11 cellular contexts compared by ENCODE assay signal in the genomic region with DNA sequence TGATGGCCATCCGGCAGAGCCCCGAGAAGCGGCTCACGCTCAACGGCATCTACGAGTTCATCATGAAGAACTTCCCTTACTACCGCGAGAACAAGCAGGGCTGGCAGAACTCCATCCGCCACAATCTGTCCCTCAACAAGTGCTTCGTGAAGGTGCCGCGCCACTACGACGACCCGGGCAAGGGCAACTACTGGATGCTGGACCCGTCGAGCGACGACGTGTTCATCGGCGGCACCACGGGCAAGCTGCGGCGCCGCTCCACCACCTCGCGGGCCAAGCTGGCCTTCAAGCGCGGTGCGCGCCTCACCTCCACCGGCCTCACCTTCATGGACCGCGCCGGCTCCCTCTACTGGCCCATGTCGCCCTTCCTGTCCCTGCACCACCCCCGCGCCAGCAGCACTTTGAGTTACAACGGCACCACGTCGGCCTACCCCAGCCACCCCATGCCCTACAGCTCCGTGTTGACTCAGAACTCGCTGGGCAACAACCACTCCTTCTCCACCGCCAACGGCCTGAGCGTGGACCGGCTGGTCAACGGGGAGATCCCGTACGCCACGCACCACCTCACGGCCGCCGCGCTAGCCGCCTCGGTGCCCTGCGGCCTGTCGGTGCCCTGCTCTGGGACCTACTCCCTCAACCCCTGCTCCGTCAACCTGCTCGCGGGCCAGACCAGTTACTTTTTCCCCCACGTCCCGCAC. TPM values are rescaled to one million over a fixed set of nuclear protein-coding genes. Genes with fewer than 3 reads are reported as not detected.
A peak's percentile ranks its signal among the peaks of the same experiment; 100 is the strongest.
DNase-seq lines count a peak whose midpoint lies in the region; ATAC-seq and TF ChIP-seq lines count a peak whose summit lies in the region.
"Had no signal": no experiment of that assay in that cellular context is flagged by ENCODE, and none has a peak within 500 bp of the region (broad histone marks: within the 10 kb centered on the region; RNA-seq: fewer than 3 reads in every experiment).

No MANE protein-coding gene starts in this region.

- peaks cover 61% of the 10 kb centered on the region for H3K27me3 Mint-ChIP-seq in activated T-cell treated with anti-CD3 and anti-CD28 coated beads, Interleukin-2, amount 50 U/mL, for 72 hours (ENCODE audit: low read depth)
- peaks cover 97% of the 10 kb centered on the region for H3K27me3 Mint-ChIP-seq in WTC11 (ENCODE audit: low read depth)

- H3K27ac ChIP-seq in iPS DF 6.9 (ENCODE audit: low read length) = no peak overlapping the region
- H3K27ac ChIP-seq in thymus (ENCODE audit: low read depth) = peak overlapping the region; percentile 83
- H3K27ac ChIP-seq: C4-2B had no signal

- H3K36me3 Mint-ChIP-seq in activated T-cell treated with anti-CD3 and anti-CD28 coated beads, Interleukin-2, amount 50 U/mL, for 72 hours (ENCODE audit: insufficient read depth in 2 of 2) = peaks cover 6 to 12% of the 10 kb centered on the region in 2 donors
- no peaks in the 10 kb centered on the region for H3K36me3 Mint-ChIP-seq in WTC11

- POLR2A ChIA-PET in WTC11 (lab: Charles Lee) = interaction anchor here (0.6 kb wide), 1 partner anchor 43 kb away, joined by 3 read pairs; no protein-coding TSS in a partner anchor

- H3K27me3 ChIP-seq in iPS DF 6.9 (ENCODE audit: control insufficient read depth, insufficient read depth, low read length) = peaks cover 43% of the 10 kb centered on the region
- H3K27me3 ChIP-seq in thymus (ENCODE audit: control insufficient read depth, insufficient read depth) = peaks cover 55% of the 10 kb centered on the region

- H3K4me1 ChIP-seq in iPS DF 6.9 (ENCODE audit: control insufficient read depth, insufficient read depth, low read length) = 0 out of 2 replicates have a peak, but pooled peaks cover 1% of the 10 kb centered on the region
- no peaks in the 10 kb centered on the region for H3K4me1 ChIP-seq in thymus (ENCODE audit: control insufficient read depth, insufficient read depth, low read length)

- H3K9me3 Mint-ChIP-seq in activated T-cell treated with anti-CD3 and anti-CD28 coated beads, Interleukin-2, amount 50 U/mL, for 72 hours = peaks cover 2 to 10% of the 10 kb centered on the region in 2 donors
- no peaks in the 10 kb centered on the region for H3K9me3 Mint-ChIP-seq in WTC11

- TF ChIP-seq CTCF in WTC11 (IDR thresholded peaks at IDR 0.05) = no peak

- H3K36me3 ChIP-seq in iPS DF 6.9 (ENCODE audit: control insufficient read depth, insufficient read depth, low read length) = no peaks in the 10 kb centered on the region
- no peaks in the 10 kb centered on the region for H3K36me3 ChIP-seq in thymus (ENCODE audit: control insufficient read depth, insufficient read depth)

- H3K4me3 ChIP-seq in iPS DF 6.9 (ENCODE audit: low read length) (peak overlapping the region; percentile 7; the same call in 1 of the 2 replicates), thymus (ENCODE audit: low read length) (peak overlapping the region; percentile 37)

- peak overlapping the region; percentile 75 for H3K27ac Mint-ChIP-seq in activated T-cell treated with anti-CD3 and anti-CD28 coated beads, Interleukin-2, amount 50 U/mL, for 72 hours
- no peak overlapping the region for H3K27ac Mint-ChIP-seq in WTC11

- CTCF ChIA-PET in WTC11 (lab: Charles Lee) = interaction anchor here (0.6 to 4.6 kb wide), 3 partner anchors 12 to 134 kb away, joined by 3 to 60 read pairs (median 9); no protein-coding TSS in a partner anchor

- ATAC-seq in activated T-cell treated with anti-CD3 and anti-CD28 coated beads, Interleukin-2, amount 50 U/mL, for 72 hours (replicated peaks in 1 of 2) = no peak
- ATAC-seq in WTC11 (peak; percentile 78), GM21360 (IDR thresholded peaks at IDR 0.05; ENCODE audit: unreplicated experiment) (no peak), HG03280 (IDR thresholded peaks at IDR 0.05; ENCODE audit: unreplicated experiment) (no peak)

- H3K9me3 ChIP-seq in iPS DF 6.9 (ENCODE audit: control insufficient read depth, insufficient read depth, low read length) (no peaks in the 10 kb centered on the region), thymus (ENCODE audit: control insufficient read depth) (peaks cover 5% of the 10 kb centered on the region)

- peak in 1 of 2 donors; percentile 18 for DNase-seq in activated T-cell treated with anti-CD3 and anti-CD28 coated beads, Interleukin-2, amount 50 U/mL, for 72 hours
- DNase-seq in activated T-cell treated with anti-CD3 and anti-CD28 coated beads for 4 hours = no peak
- peak; percentile 84 for DNase-seq in WTC11 (ENCODE audit: low spot score)
- DNase-seq in iPS DF 6.9 (ENCODE audit: low read depth, low spot score) = no peak
- DNase-seq in activated CD8-positive, alpha-beta memory T cell treated with anti-CD3 and anti-CD28 coated beads, Interleukin-2, amount 50 U/mL, for 48 hours = no peak
- DNase-seq: effector CD8-positive, alpha-beta T cell; NCI-H526 had no signal

- no CpG with 5 or more reads among the region's 65 CpGs for WGBS in iPS DF 6.9 (ENCODE audit: insufficient coverage, insufficient read length)
- WGBS in thymus = 12% methylated on average over 65 of the region's 65 CpGs

- peak overlapping the region; percentile 40 to 55 for H3K4me3 Mint-ChIP-seq in activated T-cell treated with anti-CD3 and anti-CD28 coated beads, Interleukin-2, amount 50 U/mL, for 72 hours
- peak overlapping the region; percentile 70 for H3K4me3 Mint-ChIP-seq in WTC11

- H3K4me1 Mint-ChIP-seq in activated T-cell treated with anti-CD3 and anti-CD28 coated beads, Interleukin-2, amount 50 U/mL, for 72 hours (ENCODE audit: low read depth) = peaks cover 17% of the 10 kb centered on the region
- peaks cover 34% of the 10 kb centered on the region for H3K4me1 Mint-ChIP-seq in WTC11

TF ChIP-seq in WTC11, 78 proteins besides CTCF, POLR2A, EP300 and RAD21 (continues in another document):
- TF ChIP-seq ZNF232 (CRISPR knock-in tag; IDR thresholded peaks at IDR 0.05) = no peak
- TF ChIP-seq TCF7 (CRISPR knock-in tag; IDR thresholded peaks at IDR 0.05; ENCODE audit: low read depth) = no peak
- TF ChIP-seq, protein P1, sequence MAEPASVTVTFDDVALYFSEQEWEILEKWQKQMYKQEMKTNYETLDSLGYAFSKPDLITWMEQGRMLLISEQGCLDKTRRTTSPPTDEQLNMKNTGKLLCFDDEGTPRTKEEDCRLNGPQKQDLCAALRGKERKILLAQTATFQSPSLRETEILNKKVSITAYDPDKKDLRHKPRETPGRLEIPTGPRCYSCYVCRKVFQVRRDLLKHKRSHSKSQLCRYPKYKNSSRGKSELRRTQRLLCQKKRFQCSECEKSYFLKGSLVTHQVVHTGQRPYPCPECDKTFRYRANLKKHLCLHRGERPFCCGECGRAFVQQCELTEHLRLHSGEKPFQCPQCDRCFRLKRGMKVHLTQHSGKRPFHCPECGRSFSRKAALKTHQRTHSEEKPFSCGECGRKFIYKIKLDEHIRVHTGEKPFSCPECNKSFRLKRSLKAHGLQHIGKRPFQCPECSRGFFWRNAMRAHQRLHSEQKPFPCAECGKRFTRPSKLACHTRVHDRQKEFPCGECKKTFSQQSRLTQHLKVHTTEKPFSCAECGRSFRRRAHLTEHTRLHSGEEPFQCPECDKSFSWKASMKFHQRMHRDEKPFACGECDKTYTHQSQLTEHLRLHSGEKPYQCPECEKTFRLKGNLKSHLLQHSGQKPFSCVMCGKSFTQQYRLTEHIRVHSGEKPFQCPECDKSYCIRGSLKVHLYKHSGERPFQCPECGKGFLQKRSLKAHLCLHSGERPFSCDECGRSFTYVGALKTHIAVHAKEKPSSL (CRISPR knock-in tag; conservative IDR thresholded peaks at IDR 0.05) = no peak
- TF ChIP-seq GABPB1 (CRISPR knock-in tag; IDR thresholded peaks at IDR 0.05) = no peak
- TF ChIP-seq, protein P2, sequence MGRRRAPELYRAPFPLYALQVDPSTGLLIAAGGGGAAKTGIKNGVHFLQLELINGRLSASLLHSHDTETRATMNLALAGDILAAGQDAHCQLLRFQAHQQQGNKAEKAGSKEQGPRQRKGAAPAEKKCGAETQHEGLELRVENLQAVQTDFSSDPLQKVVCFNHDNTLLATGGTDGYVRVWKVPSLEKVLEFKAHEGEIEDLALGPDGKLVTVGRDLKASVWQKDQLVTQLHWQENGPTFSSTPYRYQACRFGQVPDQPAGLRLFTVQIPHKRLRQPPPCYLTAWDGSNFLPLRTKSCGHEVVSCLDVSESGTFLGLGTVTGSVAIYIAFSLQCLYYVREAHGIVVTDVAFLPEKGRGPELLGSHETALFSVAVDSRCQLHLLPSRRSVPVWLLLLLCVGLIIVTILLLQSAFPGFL (CRISPR knock-in tag; IDR thresholded peaks at IDR 0.05; ENCODE audit: borderline replicate concordance) = no peak
- TF ChIP-seq, protein P3, sequence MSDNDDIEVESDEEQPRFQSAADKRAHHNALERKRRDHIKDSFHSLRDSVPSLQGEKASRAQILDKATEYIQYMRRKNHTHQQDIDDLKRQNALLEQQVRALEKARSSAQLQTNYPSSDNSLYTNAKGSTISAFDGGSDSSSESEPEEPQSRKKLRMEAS (CRISPR knock-in tag; IDR thresholded peaks at IDR 0.05) = peak; percentile 60; the same call in 1 of the 2 replicates
- TF ChIP-seq CREB1 (CRISPR knock-in tag; IDR thresholded peaks at IDR 0.05) = no peak
- TF ChIP-seq CREM (CRISPR knock-in tag; IDR thresholded peaks at IDR 0.05) = no peak
- TF ChIP-seq TEAD4 (CRISPR knock-in tag; IDR thresholded peaks at IDR 0.05) = no peak
- 0 out of 2 replicates have a peak, but pooled peaks have one; percentile 11 for TF ChIP-seq ZNF416 (CRISPR knock-in tag; IDR thresholded peaks at IDR 0.05)
- TF ChIP-seq KAT7 (CRISPR knock-in tag; IDR thresholded peaks at IDR 0.05; ENCODE audit: borderline replicate concordance) = no peak; the same call in 1 of the 2 replicates
- TF ChIP-seq PRRX2 (CRISPR knock-in tag; IDR thresholded peaks at IDR 0.05) = no peak
- TF ChIP-seq, protein P4, sequence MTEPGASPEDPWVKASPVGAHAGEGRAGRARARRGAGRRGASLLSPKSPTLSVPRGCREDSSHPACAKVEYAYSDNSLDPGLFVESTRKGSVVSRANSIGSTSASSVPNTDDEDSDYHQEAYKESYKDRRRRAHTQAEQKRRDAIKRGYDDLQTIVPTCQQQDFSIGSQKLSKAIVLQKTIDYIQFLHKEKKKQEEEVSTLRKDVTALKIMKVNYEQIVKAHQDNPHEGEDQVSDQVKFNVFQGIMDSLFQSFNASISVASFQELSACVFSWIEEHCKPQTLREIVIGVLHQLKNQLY (CRISPR knock-in tag; IDR thresholded peaks at IDR 0.05) = no peak
- TF ChIP-seq, protein P5, sequence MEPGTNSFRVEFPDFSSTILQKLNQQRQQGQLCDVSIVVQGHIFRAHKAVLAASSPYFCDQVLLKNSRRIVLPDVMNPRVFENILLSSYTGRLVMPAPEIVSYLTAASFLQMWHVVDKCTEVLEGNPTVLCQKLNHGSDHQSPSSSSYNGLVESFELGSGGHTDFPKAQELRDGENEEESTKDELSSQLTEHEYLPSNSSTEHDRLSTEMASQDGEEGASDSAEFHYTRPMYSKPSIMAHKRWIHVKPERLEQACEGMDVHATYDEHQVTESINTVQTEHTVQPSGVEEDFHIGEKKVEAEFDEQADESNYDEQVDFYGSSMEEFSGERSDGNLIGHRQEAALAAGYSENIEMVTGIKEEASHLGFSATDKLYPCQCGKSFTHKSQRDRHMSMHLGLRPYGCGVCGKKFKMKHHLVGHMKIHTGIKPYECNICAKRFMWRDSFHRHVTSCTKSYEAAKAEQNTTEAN (CRISPR knock-in tag; IDR thresholded peaks at IDR 0.05) = no peak

RNA-seq across cellular contexts. Expression of a gene that starts 1.4 kb away (rescaled TPM):
- not detected for total RNA-seq in activated T-cell treated with anti-CD3 and anti-CD28 coated beads, Interleukin-2, amount 50 U/mL, for 72 hours
- total RNA-seq in WTC11 (2021) = 0.09 to 0.18 TPM (median 0.16 TPM) in 3 replicates
- polyA plus RNA-seq in thymus = 11.4 TPM
